In the genomic region with DNA sequence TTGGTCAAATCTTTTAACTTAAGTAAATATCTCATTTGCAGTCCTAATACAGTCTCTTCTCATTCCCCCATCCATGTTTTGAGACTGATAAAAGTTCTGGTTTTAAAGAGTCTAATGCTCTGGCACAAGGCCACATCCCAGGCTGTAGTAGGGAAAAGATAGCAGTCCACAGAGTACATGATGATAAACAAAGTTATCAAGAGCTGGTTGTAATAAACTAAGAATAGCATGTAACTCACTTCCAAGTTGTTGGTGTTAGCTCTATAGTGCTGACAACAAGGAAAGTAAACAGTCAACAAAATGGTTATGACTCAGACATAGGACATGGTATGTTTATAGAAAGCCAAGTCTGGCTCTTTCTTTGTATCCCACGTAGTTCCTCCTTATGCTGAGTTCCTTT, we compare ENCODE assay signal across 18 cellular contexts. TPM values are rescaled to one million over a fixed set of nuclear protein-coding genes. Genes with fewer than 3 reads are reported as not detected.
A peak's percentile ranks its signal among the peaks of the same experiment; 100 is the strongest.
DNase-seq lines count a peak whose midpoint lies in the region; ATAC-seq and TF ChIP-seq lines count a peak whose summit lies in the region.
"Had no signal": no experiment of that assay in that cellular context is flagged by ENCODE, and none has a peak within 500 bp of the region (broad histone marks: within the 10 kb centered on the region; RNA-seq: fewer than 3 reads in every experiment).

No MANE protein-coding gene starts in this region.

- TF ChIP-seq EP300 in stomach (IDR thresholded peaks at IDR 0.05) = no peak

- H3K36me3 Mint-ChIP-seq in activated CD4-positive, alpha-beta T cell treated with anti-CD3 and anti-CD28 coated beads, Interleukin-2, amount 10 ng/mL, durations not matched to agents 7 days and 5 days (ENCODE audit: low read depth) = no peaks in the 10 kb centered on the region

- no peaks in the 10 kb centered on the region for H3K9me3 Mint-ChIP-seq in activated CD4-positive, alpha-beta T cell treated with anti-CD3 and anti-CD28 coated beads, Interleukin-2, amount 10 ng/mL, durations not matched to agents 7 days and 5 days
- H3K9me3 Mint-ChIP-seq: activated B cell treated with CpG ODN at 0.5 μM for 24 hours; activated T-cell treated with anti-CD3 and anti-CD28 coated beads, Interleukin-2, amount 50 U/mL, for 4 hours; central memory CD8-positive, alpha-beta T cell had no signal

- DNase-seq in LHCN-M2 (ENCODE audit: low read depth) (peak; percentile 76), brain microvascular endothelial cell (peak; percentile 59), left cardiac atrium (peak; percentile 70), stomach (peak; percentile 57), NCI-H345 treated with DMSO at 0.1 percent for 48 hours (lab: John Stamatoyannopoulos, UW; ENCODE audit: unreplicated experiment) (no peak)
- no peak for DNase-seq in activated CD4-positive, alpha-beta T cell treated with anti-CD3 and anti-CD28 coated beads, Interleukin-2, amount 10 ng/mL, durations not matched to agents 7 days and 5 days
- DNase-seq in effector CD4-positive, alpha-beta T cell = no peak
- DNase-seq: activated B cell treated with CpG ODN at 0.5 μM for 24 hours; activated T-cell treated with anti-CD3 and anti-CD28 coated beads, Interleukin-2, amount 50 U/mL, for 4 hours; COR-L47; glutamatergic neuron; NCI-H1417 treated with DMSO at 0.1 percent for 48 hours; NCI-H526 treated with DMSO at 0.1 percent for 48 hours had no signal

- no peaks in the 10 kb centered on the region for H3K9me3 ChIP-seq in stomach

- no peak overlapping the region for H3K27ac Mint-ChIP-seq in activated CD4-positive, alpha-beta T cell treated with anti-CD3 and anti-CD28 coated beads, Interleukin-2, amount 10 ng/mL, durations not matched to agents 7 days and 5 days
- H3K27ac Mint-ChIP-seq: activated B cell treated with CpG ODN at 0.5 μM for 24 hours had no signal

- no peaks in the 10 kb centered on the region for H3K4me1 Mint-ChIP-seq in activated CD4-positive, alpha-beta T cell treated with anti-CD3 and anti-CD28 coated beads, Interleukin-2, amount 10 ng/mL, durations not matched to agents 7 days and 5 days
- H3K4me1 Mint-ChIP-seq: activated B cell treated with CpG ODN at 0.5 μM for 24 hours; central memory CD8-positive, alpha-beta T cell had no signal

- TF ChIP-seq POLR2A in stomach (IDR thresholded peaks at IDR 0.05) = no peak

- ATAC-seq in left cardiac atrium = peak; percentile 98
- ATAC-seq: activated T-cell treated with anti-CD3 and anti-CD28 coated beads, Interleukin-2, amount 50 U/mL, for 4 hours had no signal

- POLR2A ChIA-PET in activated CD4-positive, alpha-beta T cell treated with anti-CD3 and anti-CD28 coated beads, Interleukin-2, amount 10 ng/mL, durations not matched to agents 7 days and 5 days (lab: Charles Lee) = no interaction called here

- no peak overlapping the region for H3K27ac ChIP-seq in brain microvascular endothelial cell
- H3K27ac ChIP-seq in stomach = no peak overlapping the region
- H3K27ac ChIP-seq: parathyroid adenoma had no signal

- no peaks in the 10 kb centered on the region for H3K36me3 ChIP-seq in brain microvascular endothelial cell (replicated peaks)
- no peaks in the 10 kb centered on the region for H3K36me3 ChIP-seq in stomach

- no peaks in the 10 kb centered on the region for H3K27me3 Mint-ChIP-seq in activated CD4-positive, alpha-beta T cell treated with anti-CD3 and anti-CD28 coated beads, Interleukin-2, amount 10 ng/mL, durations not matched to agents 7 days and 5 days

- H3K4me1 ChIP-seq in stomach = peaks cover 0 to 13% (median 2%) of the 10 kb centered on the region in 4 donors
- H3K4me1 ChIP-seq: parathyroid adenoma had no signal

- CTCF ChIA-PET in activated CD4-positive, alpha-beta T cell treated with anti-CD3 and anti-CD28 coated beads, Interleukin-2, amount 10 ng/mL, durations not matched to agents 7 days and 5 days (lab: Charles Lee) = no interaction called here

- intact Hi-C loops in left cardiac atrium (cut with DNase I) (no loop called here), stomach (cut with DNase I; ENCODE audit: low total_unique reads) (no loop called here)

- H3K4me3 ChIP-seq in brain microvascular endothelial cell (ENCODE audit: low read depth, low read length) = no peak overlapping the region
- no peak overlapping the region for H3K4me3 ChIP-seq in stomach

- 9 to 17% (median 15%) methylated on average over 1 of the region's 1 CpG for WGBS in stomach, 5 donors

- TF ChIP-seq CTCF in brain microvascular endothelial cell (IDR thresholded peaks at IDR 0.05; ENCODE audit: low read depth, low read length, missing control alignments) = no peak
- no peak for TF ChIP-seq CTCF in stomach (IDR thresholded peaks at IDR 0.05)

- no peak overlapping the region for H3K4me3 Mint-ChIP-seq in activated CD4-positive, alpha-beta T cell treated with anti-CD3 and anti-CD28 coated beads, Interleukin-2, amount 10 ng/mL, durations not matched to agents 7 days and 5 days
- H3K4me3 Mint-ChIP-seq: activated B cell treated with CpG ODN at 0.5 μM for 24 hours; activated T-cell treated with anti-CD3 and anti-CD28 coated beads, Interleukin-2, amount 50 U/mL, for 4 hours; central memory CD8-positive, alpha-beta T cell had no signal

- H3K27me3 ChIP-seq in brain microvascular endothelial cell (replicated peaks) (no peaks in the 10 kb centered on the region), stomach (no peaks in the 10 kb centered on the region)

- in situ Hi-C loops in brain microvascular endothelial cell (cut with HindIII; ENCODE audit: low pct_ligation_motif_present, low sequenced_read_pairs) = no loop called here

RNA-seq across cellular contexts. Expression of a gene that starts 21.8 kb away (rescaled TPM):
- 75.3 and 95.8 TPM in 2 replicates for total RNA-seq in LHCN-M2 (2014; rRNA removed)
- polyA plus RNA-seq in LHCN-M2 (2012) = 0.91 TPM
- 10 to 100 TPM in 1 of 2 donors, 1 to 10 TPM in 1; 4.6 to 22.8 TPM for total RNA-seq in left cardiac atrium
- 10 to 100 TPM in 4 of 5 donors, not detected in 1; 12.7 to 22.3 (median 15.5) TPM for total RNA-seq in stomach
- 10 to 100 TPM in 1 of 3 donors, 1 to 10 TPM in 2; 4.3 to 23.0 (median 4.7) TPM for polyA plus RNA-seq in stomach
- total RNA-seq in activated CD4-positive, alpha-beta T cell treated with anti-CD3 and anti-CD28 coated beads, Interleukin-2, amount 10 ng/mL, durations not matched to agents 7 days and 5 days = under 1 TPM in 1 of 2 experiments, not detected in 1; 0.37 TPM
- total RNA-seq: liver, SK-MEL-5 had no signal

RNA-seq across cellular contexts. Expression of a gene that starts 58.2 kb away (rescaled TPM):
- total RNA-seq in LHCN-M2 (2014; rRNA removed) (2.9 and 4.1 TPM in 2 replicates), left cardiac atrium (1 to 10 TPM in 1 of 2 donors, under 1 TPM in 1; 0.84 to 2.9 TPM), stomach (1 to 10 TPM in 1 of 5 donors, not detected in 4; 1.8 TPM)
- 0.01 TPM for polyA plus RNA-seq in LHCN-M2 (2012)
- under 1 TPM in 2 of 3 donors, not detected in 1; 0.62 to 0.73 TPM for polyA plus RNA-seq in stomach
- not detected for total RNA-seq in activated CD4-positive, alpha-beta T cell treated with anti-CD3 and anti-CD28 coated beads, Interleukin-2, amount 10 ng/mL, durations not matched to agents 7 days and 5 days
- total RNA-seq: activated B cell treated with CpG ODN at 0.5 μM for 24 hours, HT1080, SK-MEL-5 had no signal
- polyA plus RNA-seq: liver had no signal

Comparison
In these comparisons a context has a peak if more than half of its experiments do, and no peak if none do; other contexts are left out.
1. DNase-seq: peak in LHCN-M2 (single experiment), brain microvascular endothelial cell (single experiment), left cardiac atrium (single experiment) and stomach (single experiment); none in activated CD4-positive, alpha-beta T cell treated with anti-CD3 and anti-CD28 coated beads, Interleukin-2, amount 10 ng/mL, durations not matched to agents 7 days and 5 days (single experiment), NCI-H345 treated with DMSO at 0.1 percent for 48 hours (single experiment) and effector CD4-positive, alpha-beta T cell (single experiment).